Comparison of ENCODE assay signal across 8 cellular contexts in genomic region chr4:121696140-121696640, GRCh38. TPM values are rescaled to one million over a fixed set of nuclear protein-coding genes. Genes with fewer than 3 reads are reported as not detected.
DNase-seq lines count a peak whose midpoint lies in the region; ATAC-seq and TF ChIP-seq lines count a peak whose summit lies in the region.

No MANE protein-coding gene starts in this region.

- H3K27ac ChIP-seq in ACC112 (ENCODE audit: low read depth, low read length) (peak overlapping the region; percentile 98), right cardiac atrium (ENCODE audit: low read length) (peak overlapping the region; percentile 95), prostate gland (peak overlapping the region; percentile 94 to 95)

- TF ChIP-seq CTCF in prostate gland (IDR thresholded peaks at IDR 0.05) = peak in 1 of 4 experiments; percentile 33

- no peaks in the 10 kb centered on the region for H3K9me3 ChIP-seq in right cardiac atrium (ENCODE audit: control insufficient read depth, low read length)
- H3K9me3 ChIP-seq in prostate gland = no peaks in the 10 kb centered on the region

- no peak for TF ChIP-seq POLR2A in prostate gland (IDR thresholded peaks at IDR 0.05)

- intact Hi-C loops in right cardiac atrium (cut with DNase I) = no loop called here
- intact Hi-C loops in prostate gland (cut with DNase I) = no loop called here

- under 1% methylated on average over 28 of the region's 28 CpGs for WGBS in right cardiac atrium
- WGBS in prostate gland = under 1% methylated on average over 28 of the region's 28 CpGs

- H2AFZ ChIP-seq in ACC112 (ENCODE audit: low read length, unreplicated experiment) = peak overlapping the region; percentile 74

- peaks cover 13% of the 10 kb centered on the region for H3K36me3 ChIP-seq in ACC112 (ENCODE audit: insufficient read depth, low read length)
- H3K36me3 ChIP-seq in prostate gland = no peaks in the 10 kb centered on the region

- DNase-seq in T-helper 1 cell (peak; percentile 13 to 75 (median 40)), amygdala (lab: John Stamatoyannopoulos, UW) (peak in 53 of 56 donors; percentile 5 to 78 (median 51)), right cardiac atrium (peak; percentile 85 to 94 (median 92)), prostate gland (ENCODE audit: low spot score) (peak; percentile 62), SK-N-DZ (ENCODE audit: low spot score) (no peak)

- ATAC-seq in GM19025 (IDR thresholded peaks at IDR 0.05; ENCODE audit: low read depth, unreplicated experiment) = peak; percentile 14
- ATAC-seq in HG03571 (IDR thresholded peaks at IDR 0.05; ENCODE audit: unreplicated experiment) = peak; percentile 25
- peak; percentile 78 to 82 for ATAC-seq in right cardiac atrium

- peak overlapping the region; percentile 84 for H3K4me3 ChIP-seq in ACC112 (ENCODE audit: low read depth, low read length)
- peak overlapping the region; percentile 92 for H3K4me3 ChIP-seq in right cardiac atrium (ENCODE audit: low read length)
- H3K4me3 ChIP-seq in prostate gland = peak overlapping the region; percentile 98

- peaks cover 55% of the 10 kb centered on the region for H3K79me2 ChIP-seq in ACC112 (ENCODE audit: control insufficient read depth, insufficient read depth, low read length, unreplicated experiment)

- H3K27me3 ChIP-seq in ACC112 (ENCODE audit: insufficient read depth, low read length) (no peaks in the 10 kb centered on the region), right cardiac atrium (ENCODE audit: control insufficient read depth, insufficient read depth) (no peaks in the 10 kb centered on the region), prostate gland (replicated peaks; ENCODE audit: insufficient read depth) (no peaks in the 10 kb centered on the region)

- peaks cover 43% of the 10 kb centered on the region for H3K4me1 ChIP-seq in ACC112 (ENCODE audit: control insufficient read depth, insufficient read depth, low read length, unreplicated experiment)
- H3K4me1 ChIP-seq in right cardiac atrium (ENCODE audit: control insufficient read depth, insufficient read depth, low read length) = peaks cover 6% of the 10 kb centered on the region
- no peaks in the 10 kb centered on the region for H3K4me1 ChIP-seq in prostate gland (replicated peaks)

RNA-seq across cellular contexts. Expression of gene ANXA5, which starts 0.6 kb away (rescaled TPM):
- total RNA-seq in right cardiac atrium (100 to 1,000 TPM; 145 to 218 (median 167) TPM), prostate gland (100 to 1,000 TPM; 251 to 263 TPM)
- polyA plus RNA-seq in right cardiac atrium = 168 TPM
- polyA plus RNA-seq in SK-N-DZ (2014; cell fraction: cytosol; rRNA removed) = 35.5 and 43.6 TPM in 2 replicates
- polyA plus RNA-seq in SK-N-DZ (2014; cell fraction: nucleus; rRNA removed) = 27.1 and 29.5 TPM in 2 replicates

Comparison
In these comparisons a context has a peak if more than half of its experiments do, and no peak if none do; other contexts are left out.
1. ATAC-seq: peak in every context shown above with its lines; median percentile 80 in right cardiac atrium; 25 in HG03571; 14 in GM19025.